11 cellular contexts compared by ENCODE assay signal in the genomic region with DNA sequence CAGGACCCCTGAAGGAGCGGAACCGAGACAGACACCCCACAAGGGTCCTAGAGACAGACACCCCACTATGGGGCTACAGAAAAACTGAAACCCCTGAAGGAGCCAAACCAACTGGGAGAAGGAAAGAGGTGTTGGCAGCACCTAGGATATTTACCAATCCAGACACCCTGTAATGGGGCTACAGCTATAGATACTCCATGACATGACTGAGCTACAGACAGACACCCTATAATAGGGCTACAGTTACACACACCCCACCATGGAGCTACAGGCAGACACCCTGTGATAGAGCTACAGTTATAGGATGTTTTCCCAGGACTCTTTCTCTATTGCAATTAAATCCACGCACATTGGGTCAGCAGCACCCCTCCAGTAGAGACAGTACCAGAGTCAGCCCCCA. TPM values are rescaled to one million over a fixed set of nuclear protein-coding genes. Genes with fewer than 3 reads are reported as not detected.
"Had no signal": no experiment of that assay in that cellular context is flagged by ENCODE, and none has a peak within 500 bp of the region (broad histone marks: within the 10 kb centered on the region; RNA-seq: fewer than 3 reads in every experiment).

No MANE protein-coding gene starts in this region.

- ATAC-seq: GM23338, HCT116 had no signal

- H3K27ac Mint-ChIP-seq: GM23338, H9, HFFc6 had no signal

- H3K9me3 ChIP-seq: HAP-1 had no signal

- H3K4me1 ChIP-seq: HAP-1 had no signal

- H3K4me3 Mint-ChIP-seq: GM23338, H9, HFFc6 had no signal

- H3K36me3 ChIP-seq: HAP-1 had no signal

- DNase-seq: GM23248, GOT3, H7, H9, HCEC 1CT, HFFc6 had no signal

- H3K27ac ChIP-seq: GM23248 had no signal

- H3K4me1 Mint-ChIP-seq: GM23338 had no signal

- H3K4me3 ChIP-seq: GM23248, GM23338, HAP-1 had no signal

RNA-seq across cellular contexts. Expression of a gene that starts 22.6 kb away (rescaled TPM):
- total RNA-seq: GM23248, GM23338, H1, H4, H7, H9, HFFc6 had no signal
